In genomic region chr14:90487031-90487430, GRCh38 we compare ENCODE assay signal across 10 cellular contexts.
DNase-seq lines count a peak whose midpoint lies in the region; ATAC-seq and TF ChIP-seq lines count a peak whose summit lies in the region.
"Had no signal": no experiment of that assay in that cellular context is flagged by ENCODE, and none has a peak within 500 bp of the region (broad histone marks: within the 10 kb centered on the region; RNA-seq: fewer than 3 reads in every experiment).

No MANE protein-coding gene starts in this region.

- BruUV-seq in A673 (replicated peaks; lab: Mats Ljungman, UMichigan), result no TSS peak

- intact Hi-C loops in A673 (cut with micrococcal nuclease; ENCODE audit: unreplicated experiment), result no loop called here
- intact Hi-C loops in left ventricle myocardium inferior (cut with micrococcal nuclease), result no loop called here

- CTCF ChIA-PET in A673 (lab: Charles Lee), result no interaction called here

- POLR2A ChIA-PET in A673 (lab: Charles Lee; ENCODE audit: low non-redundant PET), result no interaction called here

- DNase-seq in A673 (ENCODE audit: low spot score) (peak; percentile 52), M059J (ENCODE audit: low read depth) (peak; percentile 8), NCI-H82 treated with DMSO at 0.1 percent for 48 hours (lab: John Stamatoyannopoulos, UW; ENCODE audit: unreplicated experiment) (peak; percentile 74), left ventricle myocardium inferior (peak; percentile 31), cerebellar nuclear complex (lab: John Stamatoyannopoulos, UW) (no peak), T1000 (lab: John Stamatoyannopoulos, UW) (no peak), HAP-1 (ENCODE audit: low spot score in 2 of 2) (no peak)
- DNase-seq: effector CD4-positive, alpha-beta T cell; NCI-H1048 had no signal

- H3K4me3 ChIP-seq in A673 (ENCODE audit: low read depth, low read length, poor library complexity, severe bottlenecking) (no peak overlapping the region), left ventricle myocardium inferior (no peak overlapping the region), HAP-1 (no peak overlapping the region)

- in situ Hi-C loops in HAP-1 (cut with MboI; ENCODE audit: low sequenced_read_pairs), result no loop called here

- no peak for ATAC-seq in HG03442 (IDR thresholded peaks at IDR 0.05; ENCODE audit: unreplicated experiment)

- H3K36me3 ChIP-seq in A673 (ENCODE audit: insufficient read depth, low read length, poor library complexity, severe bottlenecking) (no peaks in the 10 kb centered on the region), left ventricle myocardium inferior (no peaks in the 10 kb centered on the region), HAP-1 (replicated peaks) (no peaks in the 10 kb centered on the region)

- H3K27ac ChIP-seq in A673 (ENCODE audit: low read depth, low read length, poor library complexity, severe bottlenecking) (no peak overlapping the region), left ventricle myocardium inferior (replicated peaks) (no peak overlapping the region)

- H3K27me3 ChIP-seq in A673 (replicated peaks; ENCODE audit: insufficient read depth, low read depth, low read length, poor library complexity) (no peaks in the 10 kb centered on the region), left ventricle myocardium inferior (ENCODE audit: low read depth) (no peaks in the 10 kb centered on the region), HAP-1 (ENCODE audit: low read depth) (no peaks in the 10 kb centered on the region)

- no peak for TF ChIP-seq CTCF in A673 (conservative IDR thresholded peaks at IDR 0.05; ENCODE audit: low read depth, low read length)
- TF ChIP-seq CTCF in left ventricle myocardium inferior (IDR thresholded peaks at IDR 0.05; ENCODE audit: borderline replicate concordance), result no peak

- no peaks in the 10 kb centered on the region for H3K9me3 ChIP-seq in A673 (ENCODE audit: low read depth, low read length, poor library complexity, severe bottlenecking)
- no peaks in the 10 kb centered on the region for H3K9me3 ChIP-seq in left ventricle myocardium inferior (replicated peaks)
- no peaks in the 10 kb centered on the region for H3K9me3 ChIP-seq in HAP-1

- H3K4me1 ChIP-seq in A673 (ENCODE audit: insufficient read depth, low read length, poor library complexity, severe bottlenecking) (peaks cover 16% of the 10 kb centered on the region), left ventricle myocardium inferior (peaks cover 41% of the 10 kb centered on the region), HAP-1 (no peaks in the 10 kb centered on the region)

Comparison
In these comparisons a context has a peak if more than half of its experiments do, and no peak if none do; other contexts are left out.
1. DNase-seq: peak in A673 (single experiment), M059J (single experiment), NCI-H82 treated with DMSO at 0.1 percent for 48 hours (single experiment) and left ventricle myocardium inferior (single experiment); none in cerebellar nuclear complex (0 of 2), T1000 (single experiment) and HAP-1 (0 of 2).